In the genomic region with DNA sequence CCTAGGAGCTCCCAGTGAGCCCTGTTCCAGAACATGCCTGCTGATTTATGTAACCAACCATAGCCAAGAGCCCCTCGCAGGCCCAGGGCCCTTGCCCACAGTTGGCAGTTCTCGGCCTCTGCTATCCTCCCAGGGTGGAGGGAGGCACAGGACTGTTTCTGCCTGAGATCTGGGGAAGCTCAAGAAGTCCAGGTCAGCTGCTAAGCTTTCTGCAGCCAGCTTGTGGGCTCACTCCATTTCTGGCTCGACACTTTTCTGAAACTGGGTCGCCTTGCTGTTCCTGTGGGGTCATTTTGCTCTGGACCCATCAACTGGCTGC, we compare ENCODE assay signal across 15 cellular contexts.
DNase-seq lines count a peak whose midpoint lies in the region; ATAC-seq and TF ChIP-seq lines count a peak whose summit lies in the region.
"Had no signal": no experiment of that assay in that cellular context is flagged by ENCODE, and none has a peak within 500 bp of the region (broad histone marks: within the 10 kb centered on the region; RNA-seq: fewer than 3 reads in every experiment).

No MANE protein-coding gene starts in this region.

- H3K4me3 ChIP-seq in BLaER1 treated with 17β-estradiol and CSF1 and Interleukin-3, amounts not matched to agents 10 nM and 100 nM: no peak overlapping the region
- H3K4me3 ChIP-seq in CD8-positive, alpha-beta T cell (ENCODE audit: low read depth, low read length): no peak overlapping the region
- H3K4me3 ChIP-seq: PC-9 had no signal

- peak overlapping the region in 6 of 11 experiments; percentile 6 to 52 (median 23); a peak in 9 of 22 replicates for H3K9ac ChIP-seq in BLaER1 treated with 17β-estradiol and CSF1 and Interleukin-3, amounts not matched to agents 10 nM and 100 nM

- intact Hi-C loops in CD8-positive, alpha-beta T cell (cut with DNase I, micrococcal nuclease): no loop called here

- peaks cover 26% of the 10 kb centered on the region for H3K4me1 Mint-ChIP-seq in CD8-positive, alpha-beta T cell (ENCODE audit: low read depth)
- peaks cover 21% of the 10 kb centered on the region for H3K4me1 Mint-ChIP-seq in activated naive CD8-positive, alpha-beta T cell treated with anti-CD3 and anti-CD28 coated beads, Interleukin-2, amount 10 ng/mL, durations not matched to agents 7 days and 5 days
- peaks cover 36 to 44% of the 10 kb centered on the region in 2 donors for H3K4me1 Mint-ChIP-seq in natural killer cell treated with Interleukin-12 subunit alpha and Interleukin-12 subunit beta and Interleukin-15 and Interleukin-18, amount 100 ng/mL, for 72 hours (ENCODE audit: low read depth in 2 of 2)

- H3K4me1 ChIP-seq in BLaER1 treated with 17β-estradiol and CSF1 and Interleukin-3, amounts not matched to agents 10 nM and 100 nM: peaks cover 34 to 84% (median 48%) of the 10 kb centered on the region in 10 experiments
- H3K4me1 ChIP-seq in CD8-positive, alpha-beta T cell (ENCODE audit: insufficient read depth, low read length): peaks cover 34% of the 10 kb centered on the region

- POLR2A ChIA-PET in CD8-positive, alpha-beta T cell (lab: Charles Lee): interaction anchor here (1.0 to 1.2 kb wide), 3 partner anchors 12 to 47 kb away, joined by 3 to 4 read pairs (median 4); no protein-coding TSS in a partner anchor
- POLR2A ChIA-PET in activated naive CD8-positive, alpha-beta T cell treated with anti-CD3 and anti-CD28 coated beads, Interleukin-2, amount 10 ng/mL, durations not matched to agents 7 days and 5 days (lab: Charles Lee): interaction anchor here (1.6 kb wide), 1 partner anchor 14 kb away, joined by 9 read pairs; no protein-coding TSS in a partner anchor

- H3K36me3 ChIP-seq in BLaER1 treated with 17β-estradiol and CSF1 and Interleukin-3, amounts not matched to agents 10 nM and 100 nM: no peaks in the 10 kb centered on the region
- no peaks in the 10 kb centered on the region for H3K36me3 ChIP-seq in CD8-positive, alpha-beta T cell (ENCODE audit: insufficient read depth, low read length)

- DNase-seq in CD8-positive, alpha-beta T cell: peak in 1 of 7 experiments; percentile 11
- DNase-seq in activated naive CD8-positive, alpha-beta T cell treated with anti-CD3 and anti-CD28 coated beads, Interleukin-2, amount 10 ng/mL, durations not matched to agents 7 days and 5 days: peak; percentile 48
- no peak for DNase-seq in natural killer cell treated with Interleukin-12 subunit alpha and Interleukin-12 subunit beta and Interleukin-15 and Interleukin-18, amount 100 ng/mL, for 72 hours (ENCODE audit: low spot score)
- DNase-seq in DMS 273 treated with DMSO at 0.1 percent for 48 hours (lab: John Stamatoyannopoulos, UW): no peak
- DNase-seq in HT-29 (ENCODE audit: low spot score): no peak
- no peak for DNase-seq in NCI-H1930 (lab: John Stamatoyannopoulos, UW)
- DNase-seq: cerebellar nuclear complex; COR-L47; GF-D8; naive B cell; NCI-H1092; PC-9; stimulated activated CD4-positive, alpha-beta T cell treated with anti-CD3 and anti-CD28 coated beads, Interleukin-4, amount 100 ng/mL, for 24 hours had no signal

- H3K27me3 Mint-ChIP-seq in CD8-positive, alpha-beta T cell (ENCODE audit: low read depth): no peaks in the 10 kb centered on the region
- no peaks in the 10 kb centered on the region for H3K27me3 Mint-ChIP-seq in activated naive CD8-positive, alpha-beta T cell treated with anti-CD3 and anti-CD28 coated beads, Interleukin-2, amount 10 ng/mL, durations not matched to agents 7 days and 5 days
- H3K27me3 Mint-ChIP-seq in natural killer cell treated with Interleukin-12 subunit alpha and Interleukin-12 subunit beta and Interleukin-15 and Interleukin-18, amount 100 ng/mL, for 72 hours: peaks cover 0 to 2% of the 10 kb centered on the region in 2 donors
- H3K27me3 Mint-ChIP-seq: naive B cell had no signal

- TF ChIP-seq CTCF in CD8-positive, alpha-beta T cell (IDR thresholded peaks at IDR 0.05): no peak

- no peaks in the 10 kb centered on the region for H3K9me3 ChIP-seq in BLaER1 treated with 17β-estradiol and CSF1 and Interleukin-3, amounts not matched to agents 10 nM and 100 nM (replicated peaks in 1 of 11)
- H3K9me3 ChIP-seq in CD8-positive, alpha-beta T cell (ENCODE audit: low read length): no peaks in the 10 kb centered on the region

- peak overlapping the region; percentile 49 for H3K4me3 Mint-ChIP-seq in CD8-positive, alpha-beta T cell
- peak overlapping the region; percentile 55 for H3K4me3 Mint-ChIP-seq in activated naive CD8-positive, alpha-beta T cell treated with anti-CD3 and anti-CD28 coated beads, Interleukin-2, amount 10 ng/mL, durations not matched to agents 7 days and 5 days
- H3K4me3 Mint-ChIP-seq in natural killer cell treated with Interleukin-12 subunit alpha and Interleukin-12 subunit beta and Interleukin-15 and Interleukin-18, amount 100 ng/mL, for 72 hours: peak overlapping the region; percentile 74
- H3K4me3 Mint-ChIP-seq: naive B cell had no signal

- ATAC-seq in CD8-positive, alpha-beta T cell: peak; percentile 56
- ATAC-seq in activated naive CD8-positive, alpha-beta T cell treated with anti-CD3 and anti-CD28 coated beads, Interleukin-2, amount 10 ng/mL, durations not matched to agents 7 days and 5 days (ENCODE audit: low read depth): no peak
- peak; percentile 47 to 66 for ATAC-seq in natural killer cell treated with Interleukin-12 subunit alpha and Interleukin-12 subunit beta and Interleukin-15 and Interleukin-18, amount 100 ng/mL, for 72 hours

- H3K36me3 Mint-ChIP-seq in CD8-positive, alpha-beta T cell: no peaks in the 10 kb centered on the region
- no peaks in the 10 kb centered on the region for H3K36me3 Mint-ChIP-seq in activated naive CD8-positive, alpha-beta T cell treated with anti-CD3 and anti-CD28 coated beads, Interleukin-2, amount 10 ng/mL, durations not matched to agents 7 days and 5 days
- H3K36me3 Mint-ChIP-seq in natural killer cell treated with Interleukin-12 subunit alpha and Interleukin-12 subunit beta and Interleukin-15 and Interleukin-18, amount 100 ng/mL, for 72 hours: no peaks in the 10 kb centered on the region
- H3K36me3 Mint-ChIP-seq: naive B cell had no signal

- no peaks in the 10 kb centered on the region for H3K27me3 ChIP-seq in BLaER1 treated with 17β-estradiol and CSF1 and Interleukin-3, amounts not matched to agents 10 nM and 100 nM
- H3K27me3 ChIP-seq in CD8-positive, alpha-beta T cell (ENCODE audit: insufficient read depth, low read length): no peaks in the 10 kb centered on the region

- no peaks in the 10 kb centered on the region for H4K20me1 ChIP-seq in BLaER1 treated with 17β-estradiol and CSF1 and Interleukin-3, amounts not matched to agents 10 nM and 100 nM

- H3K27ac Mint-ChIP-seq in CD8-positive, alpha-beta T cell: peak overlapping the region; percentile 92
- H3K27ac Mint-ChIP-seq in activated naive CD8-positive, alpha-beta T cell treated with anti-CD3 and anti-CD28 coated beads, Interleukin-2, amount 10 ng/mL, durations not matched to agents 7 days and 5 days: peak overlapping the region; percentile 89
- peak overlapping the region; percentile 79 to 86 for H3K27ac Mint-ChIP-seq in natural killer cell treated with Interleukin-12 subunit alpha and Interleukin-12 subunit beta and Interleukin-15 and Interleukin-18, amount 100 ng/mL, for 72 hours

- no peaks in the 10 kb centered on the region for H3K9me3 Mint-ChIP-seq in CD8-positive, alpha-beta T cell
- no peaks in the 10 kb centered on the region for H3K9me3 Mint-ChIP-seq in activated naive CD8-positive, alpha-beta T cell treated with anti-CD3 and anti-CD28 coated beads, Interleukin-2, amount 10 ng/mL, durations not matched to agents 7 days and 5 days
- H3K9me3 Mint-ChIP-seq in natural killer cell treated with Interleukin-12 subunit alpha and Interleukin-12 subunit beta and Interleukin-15 and Interleukin-18, amount 100 ng/mL, for 72 hours: no peaks in the 10 kb centered on the region
- H3K9me3 Mint-ChIP-seq: naive B cell had no signal

- peak overlapping the region; percentile 41 to 76 (median 56); a peak in 20 of 22 replicates for H3K27ac ChIP-seq in BLaER1 treated with 17β-estradiol and CSF1 and Interleukin-3, amounts not matched to agents 10 nM and 100 nM
- peak overlapping the region; percentile 14 for H3K27ac ChIP-seq in CD8-positive, alpha-beta T cell (ENCODE audit: low read depth, low read length)
- H3K27ac ChIP-seq: epithelial cell of prostate, PC-9 had no signal

- H3K4me2 ChIP-seq in BLaER1 treated with 17β-estradiol and CSF1 and Interleukin-3, amounts not matched to agents 10 nM and 100 nM: peak overlapping the region; percentile 53 to 94 (median 74)
- H3K4me2 ChIP-seq: PC-9 had no signal

- CTCF ChIA-PET in CD8-positive, alpha-beta T cell (lab: Charles Lee): interaction anchor here (0.6 to 2.1 kb wide), 6 partner anchors 13 to 140 kb away, joined by 3 to 7 read pairs (median 4); partner anchors contain the start of gene DAPK2
